Comparison of ENCODE assay signal across 8 cellular contexts in genomic region chr19:46426035-46426505, GRCh38. TPM values are rescaled to one million over a fixed set of nuclear protein-coding genes. Genes with fewer than 3 reads are reported as not detected.
DNase-seq lines count a peak whose midpoint lies in the region; TF ChIP-seq lines count a peak whose summit lies in the region.

No MANE protein-coding gene starts in this region.

- H3K9me3 ChIP-seq in HUES64 (ENCODE audit: insufficient read depth, low read depth, low read length): no peaks in the 10 kb centered on the region
- no peaks in the 10 kb centered on the region for H3K9me3 ChIP-seq in muscle layer of duodenum (ENCODE audit: control insufficient read depth in 1 of 2, low read length in 2 of 2)

- H3K27ac ChIP-seq in ACC112 (ENCODE audit: low read depth, low read length): no peak overlapping the region
- H3K27ac ChIP-seq in HUES64 (ENCODE audit: low read depth, low read length): no peak overlapping the region
- peak overlapping the region in 38 of 59 donors; percentile 9 to 88 (median 62) for H3K27ac ChIP-seq in dorsolateral prefrontal cortex
- H3K27ac ChIP-seq in muscle layer of duodenum (ENCODE audit: low read length): no peak overlapping the region

- no peak overlapping the region for H2AFZ ChIP-seq in ACC112 (ENCODE audit: low read length, unreplicated experiment)

- DNase-seq in dorsolateral prefrontal cortex (peak in 1 of 10 donors; percentile 39), NCI-H1092 (lab: John Stamatoyannopoulos, UW) (no peak), RKO (ENCODE audit: low spot score) (no peak), T-helper 1 cell (no peak)
- no peak for DNase-seq in stimulated activated CD4-positive, alpha-beta T cell treated with anti-CD3 and anti-CD28 coated beads, Interleukin-1b, Interleukin-23, amount 100 ng/mL, for 48 hours

- no peak for TF ChIP-seq CTCF in dorsolateral prefrontal cortex (IDR thresholded peaks at IDR 0.05 in 54 of 56, conservative IDR thresholded peaks at IDR 0.05 in 2 of 56; ENCODE audit: low read depth in 1 of 56, partially characterized antibody in 56 of 56)

- WGBS in HUES64: 24% methylated on average over 10 of the region's 10 CpGs

- H3K4me1 ChIP-seq in ACC112 (ENCODE audit: control insufficient read depth, insufficient read depth, low read length, unreplicated experiment): no peaks in the 10 kb centered on the region
- peaks cover 7% of the 10 kb centered on the region; the same call in 1 of the 2 replicates for H3K4me1 ChIP-seq in HUES64 (ENCODE audit: insufficient read depth, low read length)
- H3K4me1 ChIP-seq in muscle layer of duodenum (ENCODE audit: control insufficient read depth in 1 of 2, insufficient read depth in 2 of 2, low read length in 2 of 2): peaks cover 0 to 12% of the 10 kb centered on the region in 2 donors

- no peaks in the 10 kb centered on the region for H3K79me2 ChIP-seq in ACC112 (ENCODE audit: control insufficient read depth, insufficient read depth, low read length, unreplicated experiment)

- 0 out of 2 replicates have a peak, but pooled peaks cover 4% of the 10 kb centered on the region for H3K27me3 ChIP-seq in ACC112 (ENCODE audit: insufficient read depth, low read length)
- peaks cover 25% of the 10 kb centered on the region for H3K27me3 ChIP-seq in HUES64 (ENCODE audit: insufficient read depth, low read length)
- H3K27me3 ChIP-seq in dorsolateral prefrontal cortex: no peaks in the 10 kb centered on the region
- H3K27me3 ChIP-seq in muscle layer of duodenum (ENCODE audit: low read depth, low read length): peaks cover 4% of the 10 kb centered on the region

- no peaks in the 10 kb centered on the region for H3K36me3 ChIP-seq in ACC112 (ENCODE audit: insufficient read depth, low read length)
- no peaks in the 10 kb centered on the region for H3K36me3 ChIP-seq in HUES64 (ENCODE audit: insufficient read depth, low read length)
- H3K36me3 ChIP-seq in muscle layer of duodenum (ENCODE audit: control insufficient read depth in 1 of 2, insufficient read depth in 2 of 2, low read length in 2 of 2): no peaks in the 10 kb centered on the region

- H3K4me3 ChIP-seq in ACC112 (ENCODE audit: low read depth, low read length): peak overlapping the region; percentile 71
- peak overlapping the region; percentile 71 for H3K4me3 ChIP-seq in HUES64 (ENCODE audit: low read length)
- peak overlapping the region; percentile 44 to 88 (median 76) for H3K4me3 ChIP-seq in dorsolateral prefrontal cortex
- H3K4me3 ChIP-seq in muscle layer of duodenum (ENCODE audit: low read depth in 1 of 2, low read length in 2 of 2): peak overlapping the region; percentile 50 to 70

- H3K9ac ChIP-seq in HUES64 (ENCODE audit: low read depth, low read length): peak overlapping the region; percentile 39; the same call in 1 of the 2 replicates

- intact Hi-C loops in dorsolateral prefrontal cortex (cut with DNase I): loop anchor here (5.0 kb wide), 1 partner anchor 46 kb away; the partner anchor contains the start of gene PNMA8A (in 2 of the 2)

RNA-seq across cellular contexts. Expression of gene PNMA8C, which starts 2.7 kb away (rescaled TPM):
- 0.60 TPM for polyA plus RNA-seq in HUES64 (2013, experiment 1 of 2)
- polyA plus RNA-seq in HUES64 (2013, experiment 2 of 2): 0.51 TPM
- 10 to 100 TPM; 13.9 to 66.1 (median 39.2) TPM for total RNA-seq in dorsolateral prefrontal cortex

RNA-seq across cellular contexts. Expression of gene CCDC8, which starts 12.7 kb away (rescaled TPM):
- 13.7 TPM for polyA plus RNA-seq in HUES64 (2013, experiment 1 of 2)
- polyA plus RNA-seq in HUES64 (2013, experiment 2 of 2): 14.9 TPM
- total RNA-seq in dorsolateral prefrontal cortex: 1 to 10 TPM; 1.2 to 7.4 (median 3.3) TPM

RNA-seq across cellular contexts. Expression of gene PNMA8A, which starts 45.3 kb away (rescaled TPM):
- polyA plus RNA-seq in HUES64 (2013, experiment 1 of 2): 22.9 TPM
- polyA plus RNA-seq in HUES64 (2013, experiment 2 of 2): 26.9 TPM
- total RNA-seq in dorsolateral prefrontal cortex: 100 to 1,000 TPM in 105 of 120 experiments, 10 to 100 TPM in 15; 46.6 to 225 (median 143) TPM

Comparison
In these comparisons a context has a peak if more than half of its experiments do, and no peak if none do; other contexts are left out.
1. H3K27ac ChIP-seq: peak in dorsolateral prefrontal cortex (38 of 59); none in ACC112 (single experiment), HUES64 (single experiment) and muscle layer of duodenum (single experiment).
2. Peak in every context shown above with its lines, with median percentiles within 50 percentile points of each other: H3K4me3 ChIP-seq.